Comparison of ENCODE assay signal across 19 cellular contexts in genomic region chr7:106592282-106593027, GRCh38.
"Had no signal": no experiment of that assay in that cellular context is flagged by ENCODE, and none has a peak within 500 bp of the region (broad histone marks: within the 10 kb centered on the region; RNA-seq: fewer than 3 reads in every experiment).

No MANE protein-coding gene starts in this region.

- DNase-seq: activated CD4-positive, alpha-beta T cell treated with anti-CD3 and anti-CD28 coated beads for 4 hours; activated CD4-positive, alpha-beta T cell treated with anti-CD3 and anti-CD28 coated beads, Interleukin-2, amount 50 U/mL, for 4 hours; activated effector memory CD4-positive, alpha-beta T cell treated with Interleukin-2 at 50 U/mL for 16 hours; activated naive CD4-positive, alpha-beta T cell treated with anti-CD3 and anti-CD28 coated beads for 36 hours; activated naive CD8-positive, alpha-beta T cell treated with anti-CD3 and anti-CD28 coated beads for 36 hours; activated T-cell treated with anti-CD3 and anti-CD28 coated beads for 4 hours; activated T-cell treated with anti-CD3 and anti-CD28 coated beads, Interleukin-2, amount 50 U/mL, for 72 hours; adrenal gland; aorta; brain microvascular endothelial cell; dorsolateral prefrontal cortex; effector memory CD4-positive, alpha-beta T cell; naive thymus-derived CD4-positive, alpha-beta T cell; nucleus accumbens; psoas muscle; stimulated activated naive CD4-positive, alpha-beta T cell had no signal

- ATAC-seq: naive thymus-derived CD4-positive, alpha-beta T cell; psoas muscle had no signal

- H2AFZ ChIP-seq: parathyroid adenoma had no signal

- H3K9me3 ChIP-seq: adrenal gland, psoas muscle had no signal

- H3K27me3 ChIP-seq: adrenal gland, brain microvascular endothelial cell, tibial nerve had no signal

- H3K27ac ChIP-seq: adrenal gland, brain microvascular endothelial cell, coronary artery, dorsolateral prefrontal cortex, parathyroid adenoma, psoas muscle, tibial nerve had no signal

- H3K36me3 ChIP-seq: adrenal gland, brain microvascular endothelial cell, tibial nerve had no signal

- H3K4me3 ChIP-seq: adrenal gland, coronary artery, dorsolateral prefrontal cortex, psoas muscle, tibial nerve had no signal

- H3K4me1 ChIP-seq: adrenal gland, psoas muscle, tibial nerve had no signal

- H3K9ac ChIP-seq: parathyroid adenoma had no signal

- H3K79me2 ChIP-seq: parathyroid adenoma had no signal
